In the genomic region with DNA sequence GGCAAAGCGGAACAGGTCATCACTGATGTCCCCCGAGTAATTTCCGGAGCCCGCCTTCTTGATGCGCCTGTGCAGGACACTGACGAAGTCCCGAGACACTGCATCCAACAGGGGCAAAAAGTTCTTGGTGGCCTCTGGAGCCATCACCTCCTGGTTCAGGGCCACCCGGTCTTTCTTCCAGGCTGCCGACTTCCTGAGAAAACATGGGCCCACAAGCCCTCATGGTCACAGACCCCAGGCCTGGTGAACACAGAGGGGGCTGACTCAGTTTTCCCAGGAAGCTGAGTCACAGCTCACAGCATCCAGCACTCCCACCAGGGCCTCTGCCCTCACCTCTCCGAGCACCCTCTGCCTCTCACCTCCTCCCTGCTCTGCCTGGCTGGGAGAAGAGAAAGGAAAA, we compare ENCODE assay signal across 18 cellular contexts. TPM values are rescaled to one million over a fixed set of nuclear protein-coding genes. Genes with fewer than 3 reads are reported as not detected.
A peak's percentile ranks its signal among the peaks of the same experiment; 100 is the strongest.
DNase-seq lines count a peak whose midpoint lies in the region; ATAC-seq and TF ChIP-seq lines count a peak whose summit lies in the region.
"Had no signal": no experiment of that assay in that cellular context is flagged by ENCODE, and none has a peak within 500 bp of the region (broad histone marks: within the 10 kb centered on the region; RNA-seq: fewer than 3 reads in every experiment).

No MANE protein-coding gene starts in this region.

- H3K36me3 Mint-ChIP-seq in WTC11: no peaks in the 10 kb centered on the region
- H3K36me3 Mint-ChIP-seq in stimulated activated effector memory CD8-positive, alpha-beta T cell treated with anti-CD3 and anti-CD28 coated beads, Interleukin-12 subunit alpha, Interleukin-12 subunit beta, amount 100 ng/mL, for 72 hours: no peaks in the 10 kb centered on the region

- no peak for TF ChIP-seq CTCF in WTC11 (IDR thresholded peaks at IDR 0.05)

- CTCF ChIA-PET in WTC11 (lab: Charles Lee): interaction anchor here (1.2 kb wide), 1 partner anchor 24 kb away, joined by 3 read pairs; no protein-coding TSS in a partner anchor

- peaks cover 6% of the 10 kb centered on the region for H3K4me1 Mint-ChIP-seq in WTC11
- H3K4me1 Mint-ChIP-seq in stimulated activated effector memory CD8-positive, alpha-beta T cell treated with anti-CD3 and anti-CD28 coated beads, Interleukin-12 subunit alpha, Interleukin-12 subunit beta, amount 100 ng/mL, for 72 hours: peaks cover 6% of the 10 kb centered on the region

- ATAC-seq in WTC11: no peak
- ATAC-seq in stimulated activated effector memory CD8-positive, alpha-beta T cell treated with anti-CD3 and anti-CD28 coated beads, Interleukin-12 subunit alpha, Interleukin-12 subunit beta, amount 100 ng/mL, for 72 hours: peak; percentile 50
- ATAC-seq in GM18907 (IDR thresholded peaks at IDR 0.05; ENCODE audit: unreplicated experiment): no peak
- ATAC-seq: GM12878, PC-3, right cardiac atrium had no signal

- peak; percentile 58 for DNase-seq in activated effector memory CD4-positive, alpha-beta T cell treated with anti-CD3 and anti-CD28 coated beads, Interleukin-2, amount 50 U/mL, for 16 hours
- DNase-seq in activated effector memory CD4-positive, alpha-beta T cell treated with Interleukin-2 at 50 U/mL for 16 hours: no peak
- DNase-seq in WTC11 (ENCODE audit: low spot score) (peak; percentile 8), kidney glomerular epithelial cell (lab: John Stamatoyannopoulos, UW) (peak; percentile 17), C1 segment of cervical spinal cord (lab: John Stamatoyannopoulos, UW) (no peak), inferior parietal cortex (ENCODE audit: extremely low spot score) (no peak)
- no peak for DNase-seq in stimulated activated effector memory CD8-positive, alpha-beta T cell treated with anti-CD3 and anti-CD28 coated beads, Interleukin-12 subunit alpha, Interleukin-12 subunit beta, amount 100 ng/mL, for 72 hours (ENCODE audit: low spot score in 2 of 2)
- DNase-seq: activated naive CD4-positive, alpha-beta T cell treated with anti-CD3 and anti-CD28 coated beads for 36 hours; central memory CD4-positive, alpha-beta T cell; endodermal cell; NCI-H748 treated with DMSO at 0.1 percent for 48 hours; PC-3; right cardiac atrium; stimulated activated CD4-positive, alpha-beta T cell treated with anti-CD3 and anti-CD28 coated beads, Interleukin-4, amount 100 ng/mL, for 1 hour had no signal

- no peak overlapping the region for H3K27ac Mint-ChIP-seq in WTC11
- peak overlapping the region; percentile 35 for H3K27ac Mint-ChIP-seq in stimulated activated effector memory CD8-positive, alpha-beta T cell treated with anti-CD3 and anti-CD28 coated beads, Interleukin-12 subunit alpha, Interleukin-12 subunit beta, amount 100 ng/mL, for 72 hours
- H3K27ac Mint-ChIP-seq: activated naive CD4-positive, alpha-beta T cell treated with anti-CD3 and anti-CD28 coated beads for 36 hours; endodermal cell; IgD-negative memory B cell had no signal

- H3K4me3 Mint-ChIP-seq in WTC11: no peak overlapping the region
- H3K4me3 Mint-ChIP-seq in stimulated activated effector memory CD8-positive, alpha-beta T cell treated with anti-CD3 and anti-CD28 coated beads, Interleukin-12 subunit alpha, Interleukin-12 subunit beta, amount 100 ng/mL, for 72 hours: no peak overlapping the region
- H3K4me3 Mint-ChIP-seq: activated naive CD4-positive, alpha-beta T cell treated with anti-CD3 and anti-CD28 coated beads for 36 hours; endodermal cell; IgD-negative memory B cell had no signal

- peaks cover 3% of the 10 kb centered on the region; the same call in 1 of the 2 replicates for H3K27me3 Mint-ChIP-seq in WTC11 (ENCODE audit: low read depth)

- POLR2A ChIA-PET in WTC11 (lab: Charles Lee): no interaction called here

- H3K9me3 Mint-ChIP-seq in WTC11: no peaks in the 10 kb centered on the region
- no peaks in the 10 kb centered on the region for H3K9me3 Mint-ChIP-seq in stimulated activated effector memory CD8-positive, alpha-beta T cell treated with anti-CD3 and anti-CD28 coated beads, Interleukin-12 subunit alpha, Interleukin-12 subunit beta, amount 100 ng/mL, for 72 hours
- H3K9me3 Mint-ChIP-seq: activated naive CD4-positive, alpha-beta T cell treated with anti-CD3 and anti-CD28 coated beads for 36 hours; endodermal cell; IgD-negative memory B cell had no signal

TF ChIP-seq in WTC11, 78 proteins besides CTCF, POLR2A, EP300 and RAD21 (continues in another document):
- TF ChIP-seq GRHL2 (CRISPR knock-in tag; IDR thresholded peaks at IDR 0.05; ENCODE audit: insufficient replicate concordance, severe bottlenecking): no peak
- TF ChIP-seq, protein P1, sequence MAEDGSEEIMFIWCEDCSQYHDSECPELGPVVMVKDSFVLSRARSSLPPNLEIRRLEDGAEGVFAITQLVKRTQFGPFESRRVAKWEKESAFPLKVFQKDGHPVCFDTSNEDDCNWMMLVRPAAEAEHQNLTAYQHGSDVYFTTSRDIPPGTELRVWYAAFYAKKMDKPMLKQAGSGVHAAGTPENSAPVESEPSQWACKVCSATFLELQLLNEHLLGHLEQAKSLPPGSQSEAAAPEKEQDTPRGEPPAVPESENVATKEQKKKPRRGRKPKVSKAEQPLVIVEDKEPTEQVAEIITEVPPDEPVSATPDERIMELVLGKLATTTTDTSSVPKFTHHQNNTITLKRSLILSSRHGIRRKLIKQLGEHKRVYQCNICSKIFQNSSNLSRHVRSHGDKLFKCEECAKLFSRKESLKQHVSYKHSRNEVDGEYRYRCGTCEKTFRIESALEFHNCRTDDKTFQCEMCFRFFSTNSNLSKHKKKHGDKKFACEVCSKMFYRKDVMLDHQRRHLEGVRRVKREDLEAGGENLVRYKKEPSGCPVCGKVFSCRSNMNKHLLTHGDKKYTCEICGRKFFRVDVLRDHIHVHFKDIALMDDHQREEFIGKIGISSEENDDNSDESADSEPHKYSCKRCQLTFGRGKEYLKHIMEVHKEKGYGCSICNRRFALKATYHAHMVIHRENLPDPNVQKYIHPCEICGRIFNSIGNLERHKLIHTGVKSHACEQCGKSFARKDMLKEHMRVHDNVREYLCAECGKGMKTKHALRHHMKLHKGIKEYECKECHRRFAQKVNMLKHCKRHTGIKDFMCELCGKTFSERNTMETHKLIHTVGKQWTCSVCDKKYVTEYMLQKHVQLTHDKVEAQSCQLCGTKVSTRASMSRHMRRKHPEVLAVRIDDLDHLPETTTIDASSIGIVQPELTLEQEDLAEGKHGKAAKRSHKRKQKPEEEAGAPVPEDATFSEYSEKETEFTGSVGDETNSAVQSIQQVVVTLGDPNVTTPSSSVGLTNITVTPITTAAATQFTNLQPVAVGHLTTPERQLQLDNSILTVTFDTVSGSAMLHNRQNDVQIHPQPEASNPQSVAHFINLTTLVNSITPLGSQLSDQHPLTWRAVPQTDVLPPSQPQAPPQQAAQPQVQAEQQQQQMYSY (CRISPR knock-in tag; IDR thresholded peaks at IDR 0.05): no peak
- TF ChIP-seq, protein P2, sequence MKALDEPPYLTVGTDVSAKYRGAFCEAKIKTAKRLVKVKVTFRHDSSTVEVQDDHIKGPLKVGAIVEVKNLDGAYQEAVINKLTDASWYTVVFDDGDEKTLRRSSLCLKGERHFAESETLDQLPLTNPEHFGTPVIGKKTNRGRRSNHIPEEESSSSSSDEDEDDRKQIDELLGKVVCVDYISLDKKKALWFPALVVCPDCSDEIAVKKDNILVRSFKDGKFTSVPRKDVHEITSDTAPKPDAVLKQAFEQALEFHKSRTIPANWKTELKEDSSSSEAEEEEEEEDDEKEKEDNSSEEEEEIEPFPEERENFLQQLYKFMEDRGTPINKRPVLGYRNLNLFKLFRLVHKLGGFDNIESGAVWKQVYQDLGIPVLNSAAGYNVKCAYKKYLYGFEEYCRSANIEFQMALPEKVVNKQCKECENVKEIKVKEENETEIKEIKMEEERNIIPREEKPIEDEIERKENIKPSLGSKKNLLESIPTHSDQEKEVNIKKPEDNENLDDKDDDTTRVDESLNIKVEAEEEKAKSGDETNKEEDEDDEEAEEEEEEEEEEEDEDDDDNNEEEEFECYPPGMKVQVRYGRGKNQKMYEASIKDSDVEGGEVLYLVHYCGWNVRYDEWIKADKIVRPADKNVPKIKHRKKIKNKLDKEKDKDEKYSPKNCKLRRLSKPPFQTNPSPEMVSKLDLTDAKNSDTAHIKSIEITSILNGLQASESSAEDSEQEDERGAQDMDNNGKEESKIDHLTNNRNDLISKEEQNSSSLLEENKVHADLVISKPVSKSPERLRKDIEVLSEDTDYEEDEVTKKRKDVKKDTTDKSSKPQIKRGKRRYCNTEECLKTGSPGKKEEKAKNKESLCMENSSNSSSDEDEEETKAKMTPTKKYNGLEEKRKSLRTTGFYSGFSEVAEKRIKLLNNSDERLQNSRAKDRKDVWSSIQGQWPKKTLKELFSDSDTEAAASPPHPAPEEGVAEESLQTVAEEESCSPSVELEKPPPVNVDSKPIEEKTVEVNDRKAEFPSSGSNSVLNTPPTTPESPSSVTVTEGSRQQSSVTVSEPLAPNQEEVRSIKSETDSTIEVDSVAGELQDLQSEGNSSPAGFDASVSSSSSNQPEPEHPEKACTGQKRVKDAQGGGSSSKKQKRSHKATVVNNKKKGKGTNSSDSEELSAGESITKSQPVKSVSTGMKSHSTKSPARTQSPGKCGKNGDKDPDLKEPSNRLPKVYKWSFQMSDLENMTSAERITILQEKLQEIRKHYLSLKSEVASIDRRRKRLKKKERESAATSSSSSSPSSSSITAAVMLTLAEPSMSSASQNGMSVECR (CRISPR knock-in tag; IDR thresholded peaks at IDR 0.05; ENCODE audit: borderline replicate concordance): no peak
- TF ChIP-seq, protein P3, sequence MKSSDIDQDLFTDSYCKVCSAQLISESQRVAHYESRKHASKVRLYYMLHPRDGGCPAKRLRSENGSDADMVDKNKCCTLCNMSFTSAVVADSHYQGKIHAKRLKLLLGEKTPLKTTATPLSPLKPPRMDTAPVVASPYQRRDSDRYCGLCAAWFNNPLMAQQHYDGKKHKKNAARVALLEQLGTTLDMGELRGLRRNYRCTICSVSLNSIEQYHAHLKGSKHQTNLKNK (CRISPR knock-in tag; IDR thresholded peaks at IDR 0.05): no peak
- no peak for TF ChIP-seq TCF7 (CRISPR knock-in tag; IDR thresholded peaks at IDR 0.05; ENCODE audit: low read depth)
- no peak for TF ChIP-seq KAT7 (CRISPR knock-in tag; IDR thresholded peaks at IDR 0.05; ENCODE audit: borderline replicate concordance)
- no peak for TF ChIP-seq SP1 (CRISPR knock-in tag; conservative IDR thresholded peaks at IDR 0.05)
- no peak for TF ChIP-seq EMX1 (CRISPR knock-in tag; IDR thresholded peaks at IDR 0.05)
- no peak for TF ChIP-seq NR2C2 (CRISPR knock-in tag; IDR thresholded peaks at IDR 0.05)
- TF ChIP-seq, protein P4, sequence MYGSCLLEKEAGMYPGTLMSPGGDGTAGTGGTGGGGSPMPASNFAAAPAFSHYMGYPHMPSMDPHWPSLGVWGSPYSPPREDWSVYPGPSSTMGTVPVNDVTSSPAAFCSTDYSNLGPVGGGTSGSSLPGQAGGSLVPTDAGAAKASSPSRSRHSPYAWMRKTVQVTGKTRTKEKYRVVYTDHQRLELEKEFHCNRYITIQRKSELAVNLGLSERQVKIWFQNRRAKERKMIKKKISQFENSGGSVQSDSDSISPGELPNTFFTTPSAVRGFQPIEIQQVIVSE (CRISPR knock-in tag; IDR thresholded peaks at IDR 0.05; ENCODE audit: borderline replicate concordance): no peak

RNA-seq across cellular contexts. Expression of a gene that starts 22.4 kb away (rescaled TPM):
- 3.4 to 4.1 TPM (median 3.8 TPM) in 3 replicates for total RNA-seq in WTC11 (2021)
- total RNA-seq: activated naive CD4-positive, alpha-beta T cell treated with anti-CD3 and anti-CD28 coated beads for 36 hours; G401 had no signal

Comparison
In these comparisons a context has a peak if more than half of its experiments do, and no peak if none do; other contexts are left out.
1. DNase-seq: peak in activated effector memory CD4-positive, alpha-beta T cell treated with anti-CD3 and anti-CD28 coated beads, Interleukin-2, amount 50 U/mL, for 16 hours (single experiment), WTC11 (single experiment) and kidney glomerular epithelial cell (single experiment); none in activated effector memory CD4-positive, alpha-beta T cell treated with Interleukin-2 at 50 U/mL for 16 hours (single experiment), stimulated activated effector memory CD8-positive, alpha-beta T cell treated with anti-CD3 and anti-CD28 coated beads, Interleukin-12 subunit alpha, Interleukin-12 subunit beta, amount 100 ng/mL, for 72 hours (0 of 2), C1 segment of cervical spinal cord (0 of 14) and inferior parietal cortex (single experiment).